In the genomic region with DNA sequence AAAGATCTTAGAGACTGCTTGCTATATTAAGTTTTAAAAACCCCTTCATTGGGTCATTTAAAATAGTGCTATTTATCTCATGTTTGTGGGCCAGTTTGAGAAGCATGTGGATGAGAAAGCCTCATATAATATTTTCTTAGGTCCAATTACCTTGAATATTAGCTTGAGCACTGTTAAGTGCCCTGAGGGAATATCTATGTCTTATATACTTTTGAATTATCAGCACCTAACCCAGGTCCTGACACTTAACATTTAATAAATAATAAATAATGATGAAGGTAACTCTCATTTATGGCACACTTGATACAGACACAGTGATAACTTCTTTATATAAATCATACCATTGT, we compare ENCODE assay signal across 10 cellular contexts. TPM values are rescaled to one million over a fixed set of nuclear protein-coding genes. Genes with fewer than 3 reads are reported as not detected.
DNase-seq lines count a peak whose midpoint lies in the region; ATAC-seq and TF ChIP-seq lines count a peak whose summit lies in the region.
"Had no signal": no experiment of that assay in that cellular context is flagged by ENCODE, and none has a peak within 500 bp of the region (broad histone marks: within the 10 kb centered on the region; RNA-seq: fewer than 3 reads in every experiment).

No MANE protein-coding gene starts in this region.

- H3K27ac Mint-ChIP-seq in glutamatergic neuron (ENCODE audit: unreplicated experiment), result no peak overlapping the region

- ATAC-seq in heart left ventricle (no peak), Right ventricle myocardium superior (ENCODE audit: poor library complexity) (no peak), lower lobe of right lung (no peak)

- H3K4me3 Mint-ChIP-seq in glutamatergic neuron (ENCODE audit: unreplicated experiment), result no peak overlapping the region

- H3K9me3 Mint-ChIP-seq in glutamatergic neuron (ENCODE audit: unreplicated experiment), result no peaks in the 10 kb centered on the region

- H3K4me3 ChIP-seq in heart left ventricle (peak overlapping the region; percentile 24 to 75 (median 54)), WI38 (ENCODE audit: low read depth, low read length) (peak overlapping the region; percentile 62), lower lobe of right lung (peak overlapping the region; percentile 63), uterus (peak overlapping the region; percentile 44 to 52)

- no peaks in the 10 kb centered on the region for H3K27me3 Mint-ChIP-seq in glutamatergic neuron (ENCODE audit: unreplicated experiment)

- H3K36me3 Mint-ChIP-seq in glutamatergic neuron (ENCODE audit: unreplicated experiment), result peaks cover 4% of the 10 kb centered on the region

- no peak for TF ChIP-seq CTCF in heart left ventricle (IDR thresholded peaks at IDR 0.05)
- no peak for TF ChIP-seq CTCF in WI38 (IDR thresholded peaks at IDR 0.05; ENCODE audit: low read depth, low read length)
- TF ChIP-seq CTCF in lower lobe of right lung (IDR thresholded peaks at IDR 0.05), result no peak
- TF ChIP-seq CTCF in uterus (IDR thresholded peaks at IDR 0.05), result no peak
- no peak for TF ChIP-seq CTCF in glutamatergic neuron (IDR thresholded peaks at IDR 0.05; ENCODE audit: partially characterized antibody, unreplicated experiment)

- no peaks in the 10 kb centered on the region for H3K4me1 Mint-ChIP-seq in glutamatergic neuron (ENCODE audit: low read depth, unreplicated experiment)

- DNase-seq in heart left ventricle (no peak), Right ventricle myocardium superior (no peak), lower lobe of right lung (no peak), uterus (no peak), glutamatergic neuron (no peak), NOMO-1 treated with dmso at 0.1 percent for 144 hours (lab: John Stamatoyannopoulos, UW; ENCODE audit: unreplicated experiment) (no peak)
- no peak for DNase-seq in effector CD8-positive, alpha-beta T cell (lab: John Stamatoyannopoulos, UW)
- DNase-seq: SHP77 had no signal

- intact Hi-C loops in heart left ventricle (cut with DNase I), result no loop called here
- intact Hi-C loops in Right ventricle myocardium superior (cut with DNase I), result no loop called here
- intact Hi-C loops in lower lobe of right lung (cut with DNase I), result no loop called here
- intact Hi-C loops in uterus (cut with DNase I; ENCODE audit: low total_unique reads), result no loop called here

- H3K36me3 ChIP-seq in heart left ventricle (peaks cover 0 to 11% (median 5%) of the 10 kb centered on the region in 9 donors), lower lobe of right lung (peaks cover 6% of the 10 kb centered on the region), uterus (no peaks in the 10 kb centered on the region)

- peak overlapping the region in 11 of 12 donors; percentile 64 to 96 (median 78) for H3K27ac ChIP-seq in heart left ventricle
- peak overlapping the region; percentile 80 for H3K27ac ChIP-seq in lower lobe of right lung
- H3K27ac ChIP-seq in uterus, result peak overlapping the region; percentile 79 to 95

- TF ChIP-seq POLR2A in heart left ventricle (IDR thresholded peaks at IDR 0.05) (no peak), uterus (IDR thresholded peaks at IDR 0.05) (no peak)

- H3K27me3 ChIP-seq in heart left ventricle (no peaks in the 10 kb centered on the region), lower lobe of right lung (ENCODE audit: low read depth) (no peaks in the 10 kb centered on the region), uterus (no peaks in the 10 kb centered on the region)

- H3K4me1 ChIP-seq in heart left ventricle (peaks cover 0 to 76% (median 20%) of the 10 kb centered on the region in 12 donors), lower lobe of right lung (peaks cover 53% of the 10 kb centered on the region), uterus (no peaks in the 10 kb centered on the region)

- H3K9me3 ChIP-seq in heart left ventricle (no peaks in the 10 kb centered on the region), lower lobe of right lung (no peaks in the 10 kb centered on the region), uterus (no peaks in the 10 kb centered on the region)

RNA-seq across cellular contexts. Expression of a gene that starts 0.3 kb away (rescaled TPM):
- total RNA-seq in heart left ventricle (10 to 100 TPM in 8 of 9 donors, 1 to 10 TPM in 1; 6.4 to 86.8 (median 10.9) TPM), Right ventricle myocardium superior (11.1 TPM), lower lobe of right lung (48.8 TPM), uterus (10 to 100 TPM; 18.4 to 95.0 (median 50.5) TPM), glutamatergic neuron (ENCODE audit: unreplicated experiment) (not detected)
- polyA plus RNA-seq in heart left ventricle, result 10 to 100 TPM in 1 of 2 donors, 1 to 10 TPM in 1; 9.9 to 25.1 TPM

RNA-seq across cellular contexts. Expression of a gene that starts 49.6 kb away (rescaled TPM):
- total RNA-seq in heart left ventricle (under 1 TPM in 2 of 9 donors, not detected in 7; 0.16 to 0.17 TPM), Right ventricle myocardium superior (not detected), lower lobe of right lung (not detected), uterus (not detected), glutamatergic neuron (ENCODE audit: unreplicated experiment) (not detected)
- not detected for polyA plus RNA-seq in heart left ventricle
- total RNA-seq: omental fat pad had no signal
